ENCODE assay signal across 2 cellular contexts in the genomic region with DNA sequence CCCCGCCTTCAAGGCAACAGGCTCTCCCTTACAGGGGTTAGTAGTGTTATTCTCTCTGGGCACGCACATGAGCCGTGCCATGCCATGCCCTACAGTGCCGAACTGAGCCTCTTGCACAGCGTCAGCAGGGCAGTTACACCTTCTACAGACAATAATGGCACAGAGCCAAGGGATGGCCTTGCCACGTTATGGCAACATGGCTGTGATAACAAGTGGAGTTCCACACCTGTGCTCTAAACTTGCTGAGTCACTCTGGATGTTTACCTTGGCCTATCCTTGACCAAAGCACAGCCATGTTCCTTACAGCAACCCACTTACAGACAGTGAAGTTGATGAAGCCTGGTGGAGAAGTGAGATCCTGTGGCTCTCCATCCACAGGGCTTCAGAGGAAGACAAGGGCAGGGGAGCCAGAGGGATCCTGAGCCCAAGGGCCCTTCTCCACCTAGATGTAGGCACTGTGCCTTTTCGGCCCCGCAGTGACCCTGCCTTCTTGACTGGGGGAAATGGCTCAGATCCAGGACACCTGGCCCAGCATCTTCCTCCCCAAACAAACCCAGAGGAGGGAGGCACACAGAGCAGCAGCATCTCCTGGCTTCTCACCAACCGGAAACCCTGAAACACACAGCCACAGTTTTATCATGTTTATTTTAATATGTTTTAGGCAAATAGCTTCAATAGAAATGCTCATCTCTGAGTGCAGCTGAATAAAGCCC.
A peak's percentile ranks its signal among the peaks of the same experiment; 100 is the strongest.
TF ChIP-seq lines count a peak whose summit lies in the region.

No MANE protein-coding gene starts in this region.

TF ChIP-seq in IMR-90, 13 proteins besides CTCF, POLR2A, EP300 and RAD21:
- 0 out of 2 replicates have a peak, but pooled peaks have one; percentile 41 for TF ChIP-seq NFE2L2 (IDR thresholded peaks at IDR 0.05; ENCODE audit: low read depth, low read length)
- TF ChIP-seq, protein P1, sequence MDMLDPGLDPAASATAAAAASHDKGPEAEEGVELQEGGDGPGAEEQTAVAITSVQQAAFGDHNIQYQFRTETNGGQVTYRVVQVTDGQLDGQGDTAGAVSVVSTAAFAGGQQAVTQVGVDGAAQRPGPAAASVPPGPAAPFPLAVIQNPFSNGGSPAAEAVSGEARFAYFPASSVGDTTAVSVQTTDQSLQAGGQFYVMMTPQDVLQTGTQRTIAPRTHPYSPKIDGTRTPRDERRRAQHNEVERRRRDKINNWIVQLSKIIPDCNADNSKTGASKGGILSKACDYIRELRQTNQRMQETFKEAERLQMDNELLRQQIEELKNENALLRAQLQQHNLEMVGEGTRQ (IDR thresholded peaks at IDR 0.05; ENCODE audit: low read depth, low read length): no peak

TF ChIP-seq in H1, 55 proteins besides CTCF, POLR2A, EP300 and RAD21:
- TF ChIP-seq BACH1 (IDR thresholded peaks at IDR 0.05; ENCODE audit: low read length) (no peak), TAF7 (optimal IDR thresholded peaks at IDR 0.05; ENCODE audit: borderline replicate concordance, low read depth, low read length) (no peak), BRCA1 (IDR thresholded peaks at IDR 0.05; ENCODE audit: low read depth, low read length) (no peak), TAF1 (IDR thresholded peaks at IDR 0.05; ENCODE audit: low read depth, low read length) (no peak), HDAC6 (IDR thresholded peaks at IDR 0.05; ENCODE audit: low read depth, low read length) (no peak), KDM5A (IDR thresholded peaks at IDR 0.05; ENCODE audit: low read length) (no peak), EZH2 (IDR thresholded peaks at IDR 0.05; ENCODE audit: low read depth, low read length, severe bottlenecking) (no peak)
- TF ChIP-seq, protein P2, sequence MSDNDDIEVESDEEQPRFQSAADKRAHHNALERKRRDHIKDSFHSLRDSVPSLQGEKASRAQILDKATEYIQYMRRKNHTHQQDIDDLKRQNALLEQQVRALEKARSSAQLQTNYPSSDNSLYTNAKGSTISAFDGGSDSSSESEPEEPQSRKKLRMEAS (IDR thresholded peaks at IDR 0.05): no peak
TF ChIP-seq in H1: peak in this region for 0.
